1 cellular context compared by ENCODE assay signal in the genomic region with DNA sequence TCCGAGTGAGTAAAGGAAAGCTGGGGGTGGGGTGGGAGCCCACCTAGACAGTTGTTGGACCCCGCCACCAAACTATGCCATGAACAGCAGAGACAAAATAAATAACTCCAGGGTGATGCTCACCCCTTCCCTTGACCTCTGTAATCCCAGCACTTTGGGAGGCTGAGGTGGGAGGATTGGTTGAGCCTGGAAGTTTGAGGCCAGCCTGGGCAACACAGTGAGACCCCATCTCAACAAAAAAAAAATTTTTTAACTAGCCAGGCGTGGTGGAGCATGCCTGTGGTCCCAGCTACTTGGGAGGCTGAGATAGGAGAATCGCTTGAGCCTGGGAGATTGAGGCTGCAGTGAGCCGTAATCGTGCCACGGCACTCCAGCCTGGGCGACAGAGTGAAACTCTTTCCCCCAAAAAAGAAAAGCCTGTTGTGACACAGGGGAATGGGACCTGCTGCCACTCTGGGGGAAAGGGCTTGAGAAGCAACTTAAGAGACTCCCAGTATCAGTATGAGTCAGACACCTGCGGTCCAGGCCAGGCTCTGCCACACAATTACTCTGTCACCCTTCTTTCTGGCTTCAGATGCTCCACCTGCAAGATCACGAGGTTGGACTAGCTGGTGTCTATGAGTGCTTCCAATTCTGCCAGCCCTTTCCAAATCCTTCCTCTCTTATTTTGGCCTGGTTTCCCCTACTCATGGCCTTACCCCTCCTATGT.
A peak's percentile ranks its signal among the peaks of the same experiment; 100 is the strongest.
TF ChIP-seq lines count a peak whose summit lies in the region.

No MANE protein-coding gene starts in this region.

TF ChIP-seq in HEK293, 187 proteins besides CTCF, POLR2A, EP300 and RAD21 (continued from another document):
- TF ChIP-seq, protein P1, sequence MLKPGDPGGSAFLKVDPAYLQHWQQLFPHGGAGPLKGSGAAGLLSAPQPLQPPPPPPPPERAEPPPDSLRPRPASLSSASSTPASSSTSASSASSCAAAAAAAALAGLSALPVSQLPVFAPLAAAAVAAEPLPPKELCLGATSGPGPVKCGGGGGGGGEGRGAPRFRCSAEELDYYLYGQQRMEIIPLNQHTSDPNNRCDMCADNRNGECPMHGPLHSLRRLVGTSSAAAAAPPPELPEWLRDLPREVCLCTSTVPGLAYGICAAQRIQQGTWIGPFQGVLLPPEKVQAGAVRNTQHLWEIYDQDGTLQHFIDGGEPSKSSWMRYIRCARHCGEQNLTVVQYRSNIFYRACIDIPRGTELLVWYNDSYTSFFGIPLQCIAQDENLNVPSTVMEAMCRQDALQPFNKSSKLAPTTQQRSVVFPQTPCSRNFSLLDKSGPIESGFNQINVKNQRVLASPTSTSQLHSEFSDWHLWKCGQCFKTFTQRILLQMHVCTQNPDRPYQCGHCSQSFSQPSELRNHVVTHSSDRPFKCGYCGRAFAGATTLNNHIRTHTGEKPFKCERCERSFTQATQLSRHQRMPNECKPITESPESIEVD (tag by site-specific recombination; IDR thresholded peaks at IDR 0.05), result no peak
- no peak for TF ChIP-seq PRDM10 (tag by site-specific recombination; IDR thresholded peaks at IDR 0.05)
- TF ChIP-seq, protein P2, sequence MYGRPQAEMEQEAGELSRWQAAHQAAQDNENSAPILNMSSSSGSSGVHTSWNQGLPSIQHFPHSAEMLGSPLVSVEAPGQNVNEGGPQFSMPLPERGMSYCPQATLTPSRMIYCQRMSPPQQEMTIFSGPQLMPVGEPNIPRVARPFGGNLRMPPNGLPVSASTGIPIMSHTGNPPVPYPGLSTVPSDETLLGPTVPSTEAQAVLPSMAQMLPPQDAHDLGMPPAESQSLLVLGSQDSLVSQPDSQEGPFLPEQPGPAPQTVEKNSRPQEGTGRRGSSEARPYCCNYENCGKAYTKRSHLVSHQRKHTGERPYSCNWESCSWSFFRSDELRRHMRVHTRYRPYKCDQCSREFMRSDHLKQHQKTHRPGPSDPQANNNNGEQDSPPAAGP (tag by site-specific recombination; IDR thresholded peaks at IDR 0.05), result no peak
- TF ChIP-seq ZNF366 (tag by site-specific recombination; conservative IDR thresholded peaks at IDR 0.05), result no peak
- TF ChIP-seq ZNF398 (tag by site-specific recombination; IDR thresholded peaks at IDR 0.05), result no peak
- no peak for TF ChIP-seq ZNF311 (tag by site-specific recombination; IDR thresholded peaks at IDR 0.05; ENCODE audit: borderline replicate concordance)
- TF ChIP-seq, protein P3, sequence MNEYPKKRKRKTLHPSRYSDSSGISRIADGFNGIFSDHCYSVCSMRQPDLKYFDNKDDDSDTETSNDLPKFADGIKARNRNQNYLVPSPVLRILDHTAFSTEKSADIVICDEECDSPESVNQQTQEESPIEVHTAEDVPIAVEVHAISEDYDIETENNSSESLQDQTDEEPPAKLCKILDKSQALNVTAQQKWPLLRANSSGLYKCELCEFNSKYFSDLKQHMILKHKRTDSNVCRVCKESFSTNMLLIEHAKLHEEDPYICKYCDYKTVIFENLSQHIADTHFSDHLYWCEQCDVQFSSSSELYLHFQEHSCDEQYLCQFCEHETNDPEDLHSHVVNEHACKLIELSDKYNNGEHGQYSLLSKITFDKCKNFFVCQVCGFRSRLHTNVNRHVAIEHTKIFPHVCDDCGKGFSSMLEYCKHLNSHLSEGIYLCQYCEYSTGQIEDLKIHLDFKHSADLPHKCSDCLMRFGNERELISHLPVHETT (tag by site-specific recombination; IDR thresholded peaks at IDR 0.05), result no peak
- TF ChIP-seq ZNF292 (tag by site-specific recombination; IDR thresholded peaks at IDR 0.05; ENCODE audit: borderline replicate concordance, low read depth), result no peak
- TF ChIP-seq, protein P4, sequence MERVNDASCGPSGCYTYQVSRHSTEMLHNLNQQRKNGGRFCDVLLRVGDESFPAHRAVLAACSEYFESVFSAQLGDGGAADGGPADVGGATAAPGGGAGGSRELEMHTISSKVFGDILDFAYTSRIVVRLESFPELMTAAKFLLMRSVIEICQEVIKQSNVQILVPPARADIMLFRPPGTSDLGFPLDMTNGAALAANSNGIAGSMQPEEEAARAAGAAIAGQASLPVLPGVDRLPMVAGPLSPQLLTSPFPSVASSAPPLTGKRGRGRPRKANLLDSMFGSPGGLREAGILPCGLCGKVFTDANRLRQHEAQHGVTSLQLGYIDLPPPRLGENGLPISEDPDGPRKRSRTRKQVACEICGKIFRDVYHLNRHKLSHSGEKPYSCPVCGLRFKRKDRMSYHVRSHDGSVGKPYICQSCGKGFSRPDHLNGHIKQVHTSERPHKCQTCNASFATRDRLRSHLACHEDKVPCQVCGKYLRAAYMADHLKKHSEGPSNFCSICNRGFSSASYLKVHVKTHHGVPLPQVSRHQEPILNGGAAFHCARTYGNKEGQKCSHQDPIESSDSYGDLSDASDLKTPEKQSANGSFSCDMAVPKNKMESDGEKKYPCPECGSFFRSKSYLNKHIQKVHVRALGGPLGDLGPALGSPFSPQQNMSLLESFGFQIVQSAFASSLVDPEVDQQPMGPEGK (tag by site-specific recombination; IDR thresholded peaks at IDR 0.05), result no peak
- no peak for TF ChIP-seq REPIN1 (tag by site-specific recombination; IDR thresholded peaks at IDR 0.05; ENCODE audit: low read depth)
- no peak for TF ChIP-seq TSHZ1 (tag by site-specific recombination; IDR thresholded peaks at IDR 0.05; ENCODE audit: borderline replicate concordance)
- no peak for TF ChIP-seq EGR2 (tag by site-specific recombination; IDR thresholded peaks at IDR 0.05; ENCODE audit: low read depth)
- no peak for TF ChIP-seq KLF9 (tag by site-specific recombination; IDR thresholded peaks at IDR 0.05; ENCODE audit: low read depth)
- peak; percentile 84 for TF ChIP-seq ZNF394 (tag by site-specific recombination; IDR thresholded peaks at IDR 0.05; ENCODE audit: borderline replicate concordance)
- peak; percentile 90 for TF ChIP-seq ZNF121 (tag by site-specific recombination; IDR thresholded peaks at IDR 0.05)
- TF ChIP-seq PRDM1 (tag by site-specific recombination; IDR thresholded peaks at IDR 0.05), result peak; percentile 47; the same call in 1 of the 2 replicates
- TF ChIP-seq ZNF266 (tag by site-specific recombination; IDR thresholded peaks at IDR 0.05; ENCODE audit: low read depth), result no peak
TF ChIP-seq in HEK293: peak in this region for 3.
